ENCODE assay signal across 17 cellular contexts in the genomic region with DNA sequence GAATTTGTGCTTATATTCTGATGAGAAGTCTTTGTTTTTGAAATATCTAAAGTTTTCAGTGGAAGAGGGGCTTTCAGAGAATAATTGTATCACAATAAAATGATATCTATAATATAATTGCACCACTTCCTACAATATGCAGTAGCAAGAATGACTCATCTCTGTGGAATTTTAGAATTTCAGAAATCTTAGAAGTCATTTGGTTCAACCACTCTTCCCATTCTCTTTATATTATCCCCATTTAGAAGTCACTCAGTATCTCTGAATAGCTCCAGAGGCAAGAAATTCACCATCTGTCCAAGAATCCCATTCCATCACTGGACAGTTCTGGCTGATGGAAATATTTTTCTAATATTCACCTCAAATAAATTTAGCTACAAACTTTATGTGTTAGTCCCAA. TPM values are rescaled to one million over a fixed set of nuclear protein-coding genes. Genes with fewer than 3 reads are reported as not detected.
DNase-seq lines count a peak whose midpoint lies in the region; TF ChIP-seq lines count a peak whose summit lies in the region.
"Had no signal": no experiment of that assay in that cellular context is flagged by ENCODE, and none has a peak within 500 bp of the region (broad histone marks: within the 10 kb centered on the region; RNA-seq: fewer than 3 reads in every experiment).

No MANE protein-coding gene starts in this region.

- intact Hi-C loops in activated T-helper 2 cell treated with anti-CD3 and anti-CD28 coated beads, Interferon-gamma antibody, Interleukin-2, Interleukin-4, amounts not matched to agents 10 μg/mL and 5 μg/mL and 100 μg/mL, durations not matched to agents 14 hours and 24 hours and 36 hours (cut with micrococcal nuclease): no loop called here

- H3K9me3 Mint-ChIP-seq in activated T-helper 2 cell treated with anti-CD3 and anti-CD28 coated beads, Interferon-gamma antibody, Interleukin-2, Interleukin-4, amounts not matched to agents 10 μg/mL and 5 μg/mL and 100 μg/mL, durations not matched to agents 14 hours and 24 hours and 36 hours: no peaks in the 10 kb centered on the region
- H3K9me3 Mint-ChIP-seq: T-cell had no signal

- H3K27me3 Mint-ChIP-seq in activated T-helper 2 cell treated with anti-CD3 and anti-CD28 coated beads, Interferon-gamma antibody, Interleukin-2, Interleukin-4, amounts not matched to agents 10 μg/mL and 5 μg/mL and 100 μg/mL, durations not matched to agents 14 hours and 24 hours and 36 hours (ENCODE audit: low read depth): peaks cover 3% of the 10 kb centered on the region

- TF ChIP-seq CTCF in choroid plexus epithelial cell (conservative IDR thresholded peaks at IDR 0.05; ENCODE audit: low read depth, low read length): no peak

- DNase-seq in AG20443 (ENCODE audit: low spot score) (peak; percentile 44), LHCN-M2 (ENCODE audit: low read depth) (peak; percentile 86), choroid plexus epithelial cell (ENCODE audit: low read depth) (peak; percentile 81), kidney tubule cell (ENCODE audit: low spot score) (peak; percentile 74), DMS79 (lab: John Stamatoyannopoulos, UW) (no peak)
- DNase-seq in activated T-helper 2 cell treated with anti-CD3 and anti-CD28 coated beads, Interferon-gamma antibody, Interleukin-2, Interleukin-4, amounts not matched to agents 10 μg/mL and 5 μg/mL and 100 μg/mL, durations not matched to agents 14 hours and 24 hours and 36 hours (ENCODE audit: low spot score): no peak
- DNase-seq in activated CD4-positive, alpha-beta T cell treated with anti-CD3 and anti-CD28 coated beads for 1 hour: no peak
- DNase-seq in stimulated activated CD4-positive, alpha-beta T cell treated with anti-CD3 and anti-CD28 coated beads, Interleukin-4, amount 100 ng/mL, for 1 hour: no peak
- DNase-seq: activated CD4-positive, alpha-beta T cell treated with anti-CD3 and anti-CD28 coated beads for 4 hours; C1 segment of cervical spinal cord; GDM1; Kasumi-1; NCI-H2107; pancreas; T-cell had no signal

- H3K27ac Mint-ChIP-seq in activated T-helper 2 cell treated with anti-CD3 and anti-CD28 coated beads, Interferon-gamma antibody, Interleukin-2, Interleukin-4, amounts not matched to agents 10 μg/mL and 5 μg/mL and 100 μg/mL, durations not matched to agents 14 hours and 24 hours and 36 hours: no peak overlapping the region
- H3K27ac Mint-ChIP-seq: T-cell had no signal

- peaks cover 5% of the 10 kb centered on the region for H3K4me1 Mint-ChIP-seq in activated T-helper 2 cell treated with anti-CD3 and anti-CD28 coated beads, Interferon-gamma antibody, Interleukin-2, Interleukin-4, amounts not matched to agents 10 μg/mL and 5 μg/mL and 100 μg/mL, durations not matched to agents 14 hours and 24 hours and 36 hours (ENCODE audit: low read depth)
- H3K4me1 Mint-ChIP-seq: T-cell had no signal

- no peak overlapping the region for H3K4me3 ChIP-seq in choroid plexus epithelial cell (ENCODE audit: low read depth, low read length)
- H3K4me3 ChIP-seq: ascending aorta, pancreas, vagina had no signal

- H3K36me3 Mint-ChIP-seq in activated T-helper 2 cell treated with anti-CD3 and anti-CD28 coated beads, Interferon-gamma antibody, Interleukin-2, Interleukin-4, amounts not matched to agents 10 μg/mL and 5 μg/mL and 100 μg/mL, durations not matched to agents 14 hours and 24 hours and 36 hours (ENCODE audit: low read depth): no peaks in the 10 kb centered on the region
- H3K36me3 Mint-ChIP-seq: T-cell had no signal

- H3K4me3 Mint-ChIP-seq in activated T-helper 2 cell treated with anti-CD3 and anti-CD28 coated beads, Interferon-gamma antibody, Interleukin-2, Interleukin-4, amounts not matched to agents 10 μg/mL and 5 μg/mL and 100 μg/mL, durations not matched to agents 14 hours and 24 hours and 36 hours (ENCODE audit: low read depth): no peak overlapping the region
- H3K4me3 Mint-ChIP-seq: T-cell had no signal

RNA-seq across cellular contexts. Expression of gene CCDC68, which starts 59.3 kb away (rescaled TPM):
- total RNA-seq in LHCN-M2 (2014; rRNA removed): 0.34 and 1.1 TPM in 2 replicates
- 0.09 TPM for polyA plus RNA-seq in LHCN-M2 (2012)
- not detected in 2 replicates for total RNA-seq in activated T-helper 2 cell treated with anti-CD3 and anti-CD28 coated beads, Interferon-gamma antibody, Interleukin-2, Interleukin-4, amounts not matched to agents 10 μg/mL and 5 μg/mL and 100 μg/mL, durations not matched to agents 14 hours and 24 hours and 36 hours

Comparison
In these comparisons a context has a peak if more than half of its experiments do, and no peak if none do; other contexts are left out.
1. DNase-seq: peak in AG20443 (single experiment), LHCN-M2 (single experiment), choroid plexus epithelial cell (single experiment) and kidney tubule cell (single experiment); none in activated T-helper 2 cell treated with anti-CD3 and anti-CD28 coated beads, Interferon-gamma antibody, Interleukin-2, Interleukin-4, amounts not matched to agents 10 μg/mL and 5 μg/mL and 100 μg/mL, durations not matched to agents 14 hours and 24 hours and 36 hours (single experiment), activated CD4-positive, alpha-beta T cell treated with anti-CD3 and anti-CD28 coated beads for 1 hour (single experiment), DMS79 (single experiment) and stimulated activated CD4-positive, alpha-beta T cell treated with anti-CD3 and anti-CD28 coated beads, Interleukin-4, amount 100 ng/mL, for 1 hour (single experiment).